In the genomic region with DNA sequence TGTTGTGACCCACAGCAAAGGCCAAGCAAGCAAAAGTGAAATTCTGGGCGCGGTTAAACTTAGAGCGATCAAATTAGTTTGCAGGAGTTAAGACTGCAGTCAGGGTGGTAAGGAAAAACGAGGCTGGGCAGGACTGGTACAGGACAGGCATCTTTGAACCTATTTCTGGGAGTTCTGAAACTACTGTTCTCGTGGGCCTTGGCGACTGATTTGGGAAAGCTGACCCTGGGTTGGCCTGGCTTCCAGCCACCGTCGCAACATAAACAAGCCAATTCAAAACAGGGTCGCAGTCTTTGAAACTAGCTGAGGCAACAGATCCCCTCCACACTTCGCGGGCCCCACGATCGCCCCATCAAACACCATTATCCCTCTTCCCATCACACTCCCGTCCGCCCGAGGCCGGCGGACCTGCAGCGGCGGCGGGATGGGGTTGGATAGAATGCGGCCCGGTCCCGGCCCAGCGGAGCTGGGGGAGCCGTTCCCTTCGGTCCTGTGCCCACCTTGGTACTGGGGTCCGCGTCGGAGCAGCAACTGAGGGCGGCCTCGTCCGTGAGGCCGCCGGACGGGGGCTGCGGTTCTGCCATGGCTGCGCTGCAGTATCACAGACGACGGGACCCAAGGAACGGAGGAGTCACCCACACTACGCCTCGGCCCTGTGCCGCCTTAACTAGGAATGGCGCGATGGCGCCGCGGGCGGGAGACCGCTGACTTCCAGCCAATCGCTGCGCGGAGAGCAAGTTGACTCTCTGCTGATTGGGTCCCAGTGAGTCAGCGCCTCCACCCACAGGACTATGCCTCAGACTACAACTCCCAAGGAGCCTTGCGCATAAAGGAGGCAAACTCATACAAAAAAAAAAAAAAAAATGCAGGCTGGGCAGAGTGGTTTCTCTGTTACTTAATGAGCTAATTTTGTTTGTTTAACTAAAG, we compare ENCODE assay signal across 1 cellular context.
TF ChIP-seq lines count a peak whose summit lies in the region.

A gene (minus strand): TSS at position 675 of the 927 bp plus-strand sequence. CDS start 91 bp downstream, at position 584.

TF ChIP-seq in GM12878, 131 proteins besides CTCF, POLR2A, EP300 and RAD21 (continued from another document and continues in another):
- no peak for TF ChIP-seq ZNF274 (IDR thresholded peaks at IDR 0.05; ENCODE audit: insufficient read depth, insufficient read length)
- TF ChIP-seq, protein P1, sequence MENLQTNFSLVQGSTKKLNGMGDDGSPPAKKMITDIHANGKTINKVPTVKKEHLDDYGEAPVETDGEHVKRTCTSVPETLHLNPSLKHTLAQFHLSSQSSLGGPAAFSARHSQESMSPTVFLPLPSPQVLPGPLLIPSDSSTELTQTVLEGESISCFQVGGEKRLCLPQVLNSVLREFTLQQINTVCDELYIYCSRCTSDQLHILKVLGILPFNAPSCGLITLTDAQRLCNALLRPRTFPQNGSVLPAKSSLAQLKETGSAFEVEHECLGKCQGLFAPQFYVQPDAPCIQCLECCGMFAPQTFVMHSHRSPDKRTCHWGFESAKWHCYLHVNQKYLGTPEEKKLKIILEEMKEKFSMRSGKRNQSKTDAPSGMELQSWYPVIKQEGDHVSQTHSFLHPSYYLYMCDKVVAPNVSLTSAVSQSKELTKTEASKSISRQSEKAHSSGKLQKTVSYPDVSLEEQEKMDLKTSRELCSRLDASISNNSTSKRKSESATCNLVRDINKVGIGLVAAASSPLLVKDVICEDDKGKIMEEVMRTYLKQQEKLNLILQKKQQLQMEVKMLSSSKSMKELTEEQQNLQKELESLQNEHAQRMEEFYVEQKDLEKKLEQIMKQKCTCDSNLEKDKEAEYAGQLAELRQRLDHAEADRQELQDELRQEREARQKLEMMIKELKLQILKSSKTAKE (IDR thresholded peaks at IDR 0.05; ENCODE audit: low read depth, poor library complexity, severe bottlenecking): no peak
- TF ChIP-seq NFYA (IDR thresholded peaks at IDR 0.05; ENCODE audit: borderline replicate concordance, low read depth, low read length): peak; percentile 68
- no peak for TF ChIP-seq ESRRA (IDR thresholded peaks at IDR 0.05; ENCODE audit: low read length)
- no peak for TF ChIP-seq SUZ12 (IDR thresholded peaks at IDR 0.05; ENCODE audit: unreplicated experiment)
- peak; percentile 74 for TF ChIP-seq CBFB (IDR thresholded peaks at IDR 0.05; ENCODE audit: low read depth)
- TF ChIP-seq NR2C2 (IDR thresholded peaks at IDR 0.05; ENCODE audit: borderline replicate concordance, control insufficient read depth, insufficient read length, low read depth): no peak
- TF ChIP-seq, protein P2, sequence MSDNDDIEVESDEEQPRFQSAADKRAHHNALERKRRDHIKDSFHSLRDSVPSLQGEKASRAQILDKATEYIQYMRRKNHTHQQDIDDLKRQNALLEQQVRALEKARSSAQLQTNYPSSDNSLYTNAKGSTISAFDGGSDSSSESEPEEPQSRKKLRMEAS (IDR thresholded peaks at IDR 0.05; ENCODE audit: low read depth, low read length): peak; percentile 82
- TF ChIP-seq, protein P3, sequence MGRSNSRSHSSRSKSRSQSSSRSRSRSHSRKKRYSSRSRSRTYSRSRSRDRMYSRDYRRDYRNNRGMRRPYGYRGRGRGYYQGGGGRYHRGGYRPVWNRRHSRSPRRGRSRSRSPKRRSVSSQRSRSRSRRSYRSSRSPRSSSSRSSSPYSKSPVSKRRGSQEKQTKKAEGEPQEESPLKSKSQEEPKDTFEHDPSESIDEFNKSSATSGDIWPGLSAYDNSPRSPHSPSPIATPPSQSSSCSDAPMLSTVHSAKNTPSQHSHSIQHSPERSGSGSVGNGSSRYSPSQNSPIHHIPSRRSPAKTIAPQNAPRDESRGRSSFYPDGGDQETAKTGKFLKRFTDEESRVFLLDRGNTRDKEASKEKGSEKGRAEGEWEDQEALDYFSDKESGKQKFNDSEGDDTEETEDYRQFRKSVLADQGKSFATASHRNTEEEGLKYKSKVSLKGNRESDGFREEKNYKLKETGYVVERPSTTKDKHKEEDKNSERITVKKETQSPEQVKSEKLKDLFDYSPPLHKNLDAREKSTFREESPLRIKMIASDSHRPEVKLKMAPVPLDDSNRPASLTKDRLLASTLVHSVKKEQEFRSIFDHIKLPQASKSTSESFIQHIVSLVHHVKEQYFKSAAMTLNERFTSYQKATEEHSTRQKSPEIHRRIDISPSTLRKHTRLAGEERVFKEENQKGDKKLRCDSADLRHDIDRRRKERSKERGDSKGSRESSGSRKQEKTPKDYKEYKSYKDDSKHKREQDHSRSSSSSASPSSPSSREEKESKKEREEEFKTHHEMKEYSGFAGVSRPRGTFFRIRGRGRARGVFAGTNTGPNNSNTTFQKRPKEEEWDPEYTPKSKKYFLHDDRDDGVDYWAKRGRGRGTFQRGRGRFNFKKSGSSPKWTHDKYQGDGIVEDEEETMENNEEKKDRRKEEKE (IDR thresholded peaks at IDR 0.05): no peak
- no peak for TF ChIP-seq EZH2 (IDR thresholded peaks at IDR 0.05; ENCODE audit: borderline replicate concordance, control insufficient read depth, low read depth, low read length)
- TF ChIP-seq, protein P4, sequence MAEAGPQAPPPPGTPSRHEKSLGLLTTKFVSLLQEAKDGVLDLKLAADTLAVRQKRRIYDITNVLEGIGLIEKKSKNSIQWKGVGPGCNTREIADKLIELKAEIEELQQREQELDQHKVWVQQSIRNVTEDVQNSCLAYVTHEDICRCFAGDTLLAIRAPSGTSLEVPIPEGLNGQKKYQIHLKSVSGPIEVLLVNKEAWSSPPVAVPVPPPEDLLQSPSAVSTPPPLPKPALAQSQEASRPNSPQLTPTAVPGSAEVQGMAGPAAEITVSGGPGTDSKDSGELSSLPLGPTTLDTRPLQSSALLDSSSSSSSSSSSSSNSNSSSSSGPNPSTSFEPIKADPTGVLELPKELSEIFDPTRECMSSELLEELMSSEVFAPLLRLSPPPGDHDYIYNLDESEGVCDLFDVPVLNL (IDR thresholded peaks at IDR 0.05; ENCODE audit: low read depth, low read length): peak; percentile 78
- no peak for TF ChIP-seq SRF (IDR thresholded peaks at IDR 0.05; ENCODE audit: low read depth in 2 of 2, low read length in 2 of 2)
- peak; percentile 75; the same call in 2 of the 3 replicates for TF ChIP-seq POU2F2 (IDR thresholded peaks at IDR 0.05; ENCODE audit: borderline replicate concordance, low read depth, low read length)
- peak; percentile 97 for TF ChIP-seq POLR2AphosphoS5 (IDR thresholded peaks at IDR 0.05; ENCODE audit: low read length)
- TF ChIP-seq CBX5 (IDR thresholded peaks at IDR 0.05; ENCODE audit: low read depth): no peak
- TF ChIP-seq ZBED1 (IDR thresholded peaks at IDR 0.05; ENCODE audit: borderline replicate concordance): no peak
- TF ChIP-seq, protein P5, sequence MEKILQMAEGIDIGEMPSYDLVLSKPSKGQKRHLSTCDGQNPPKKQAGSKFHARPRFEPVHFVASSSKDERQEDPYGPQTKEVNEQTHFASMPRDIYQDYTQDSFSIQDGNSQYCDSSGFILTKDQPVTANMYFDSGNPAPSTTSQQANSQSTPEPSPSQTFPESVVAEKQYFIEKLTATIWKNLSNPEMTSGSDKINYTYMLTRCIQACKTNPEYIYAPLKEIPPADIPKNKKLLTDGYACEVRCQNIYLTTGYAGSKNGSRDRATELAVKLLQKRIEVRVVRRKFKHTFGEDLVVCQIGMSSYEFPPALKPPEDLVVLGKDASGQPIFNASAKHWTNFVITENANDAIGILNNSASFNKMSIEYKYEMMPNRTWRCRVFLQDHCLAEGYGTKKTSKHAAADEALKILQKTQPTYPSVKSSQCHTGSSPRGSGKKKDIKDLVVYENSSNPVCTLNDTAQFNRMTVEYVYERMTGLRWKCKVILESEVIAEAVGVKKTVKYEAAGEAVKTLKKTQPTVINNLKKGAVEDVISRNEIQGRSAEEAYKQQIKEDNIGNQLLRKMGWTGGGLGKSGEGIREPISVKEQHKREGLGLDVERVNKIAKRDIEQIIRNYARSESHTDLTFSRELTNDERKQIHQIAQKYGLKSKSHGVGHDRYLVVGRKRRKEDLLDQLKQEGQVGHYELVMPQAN (conservative IDR thresholded peaks at IDR 0.05): peak; percentile 53; the same call in 1 of the 2 replicates
- no peak for TF ChIP-seq RCOR1 (conservative IDR thresholded peaks at IDR 0.05; ENCODE audit: low read depth, low read length)
- TF ChIP-seq TCF12 (IDR thresholded peaks at IDR 0.05; ENCODE audit: low read depth, low read length): 0 out of 2 replicates have a peak, but pooled peaks have one; percentile 32
- TF ChIP-seq ZZZ3 (IDR thresholded peaks at IDR 0.05; ENCODE audit: control insufficient read depth, insufficient read length, low read depth): peak; percentile 31
- TF ChIP-seq MXI1 (IDR thresholded peaks at IDR 0.05; ENCODE audit: low read depth, low read length): no peak; the same call in 1 of the 2 replicates
- TF ChIP-seq, protein P6, sequence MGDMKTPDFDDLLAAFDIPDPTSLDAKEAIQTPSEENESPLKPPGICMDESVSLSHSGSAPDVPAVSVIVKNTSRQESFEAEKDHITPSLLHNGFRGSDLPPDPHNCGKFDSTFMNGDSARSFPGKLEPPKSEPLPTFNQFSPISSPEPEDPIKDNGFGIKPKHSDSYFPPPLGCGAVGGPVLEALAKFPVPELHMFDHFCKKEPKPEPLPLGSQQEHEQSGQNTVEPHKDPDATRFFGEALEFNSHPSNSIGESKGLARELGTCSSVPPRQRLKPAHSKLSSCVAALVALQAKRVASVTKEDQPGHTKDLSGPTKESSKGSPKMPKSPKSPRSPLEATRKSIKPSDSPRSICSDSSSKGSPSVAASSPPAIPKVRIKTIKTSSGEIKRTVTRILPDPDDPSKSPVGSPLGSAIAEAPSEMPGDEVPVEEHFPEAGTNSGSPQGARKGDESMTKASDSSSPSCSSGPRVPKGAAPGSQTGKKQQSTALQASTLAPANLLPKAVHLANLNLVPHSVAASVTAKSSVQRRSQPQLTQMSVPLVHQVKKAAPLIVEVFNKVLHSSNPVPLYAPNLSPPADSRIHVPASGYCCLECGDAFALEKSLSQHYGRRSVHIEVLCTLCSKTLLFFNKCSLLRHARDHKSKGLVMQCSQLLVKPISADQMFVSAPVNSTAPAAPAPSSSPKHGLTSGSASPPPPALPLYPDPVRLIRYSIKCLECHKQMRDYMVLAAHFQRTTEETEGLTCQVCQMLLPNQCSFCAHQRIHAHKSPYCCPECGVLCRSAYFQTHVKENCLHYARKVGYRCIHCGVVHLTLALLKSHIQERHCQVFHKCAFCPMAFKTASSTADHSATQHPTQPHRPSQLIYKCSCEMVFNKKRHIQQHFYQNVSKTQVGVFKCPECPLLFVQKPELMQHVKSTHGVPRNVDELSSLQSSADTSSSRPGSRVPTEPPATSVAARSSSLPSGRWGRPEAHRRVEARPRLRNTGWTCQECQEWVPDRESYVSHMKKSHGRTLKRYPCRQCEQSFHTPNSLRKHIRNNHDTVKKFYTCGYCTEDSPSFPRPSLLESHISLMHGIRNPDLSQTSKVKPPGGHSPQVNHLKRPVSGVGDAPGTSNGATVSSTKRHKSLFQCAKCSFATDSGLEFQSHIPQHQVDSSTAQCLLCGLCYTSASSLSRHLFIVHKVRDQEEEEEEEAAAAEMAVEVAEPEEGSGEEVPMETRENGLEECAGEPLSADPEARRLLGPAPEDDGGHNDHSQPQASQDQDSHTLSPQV (IDR thresholded peaks at IDR 0.05): no peak
- peak; percentile 56; the same call in 1 of the 2 replicates for TF ChIP-seq DPF2 (IDR thresholded peaks at IDR 0.05)
- TF ChIP-seq TCF3 (IDR thresholded peaks at IDR 0.05; ENCODE audit: borderline replicate concordance, insufficient read depth, low read depth, low read length): 0 out of 2 replicates have a peak, but pooled peaks have one; percentile 10
- TF ChIP-seq, protein P7, sequence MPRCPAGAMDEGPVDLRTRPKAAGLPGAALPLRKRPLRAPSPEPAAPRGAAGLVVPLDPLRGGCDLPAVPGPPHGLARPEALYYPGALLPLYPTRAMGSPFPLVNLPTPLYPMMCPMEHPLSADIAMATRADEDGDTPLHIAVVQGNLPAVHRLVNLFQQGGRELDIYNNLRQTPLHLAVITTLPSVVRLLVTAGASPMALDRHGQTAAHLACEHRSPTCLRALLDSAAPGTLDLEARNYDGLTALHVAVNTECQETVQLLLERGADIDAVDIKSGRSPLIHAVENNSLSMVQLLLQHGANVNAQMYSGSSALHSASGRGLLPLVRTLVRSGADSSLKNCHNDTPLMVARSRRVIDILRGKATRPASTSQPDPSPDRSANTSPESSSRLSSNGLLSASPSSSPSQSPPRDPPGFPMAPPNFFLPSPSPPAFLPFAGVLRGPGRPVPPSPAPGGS (IDR thresholded peaks at IDR 0.05; ENCODE audit: borderline replicate concordance, insufficient read depth, low read depth, low read length, poor library complexity, severe bottlenecking): no peak
- TF ChIP-seq ETV6 (conservative IDR thresholded peaks at IDR 0.05 in 1 of 2, IDR thresholded peaks at IDR 0.05 in 1 of 2; ENCODE audit: borderline replicate concordance in 1 of 2, low read depth in 1 of 2): no peak
- no peak for TF ChIP-seq CHD1 (IDR thresholded peaks at IDR 0.05; ENCODE audit: low read depth, low read length)
- TF ChIP-seq, protein P8, sequence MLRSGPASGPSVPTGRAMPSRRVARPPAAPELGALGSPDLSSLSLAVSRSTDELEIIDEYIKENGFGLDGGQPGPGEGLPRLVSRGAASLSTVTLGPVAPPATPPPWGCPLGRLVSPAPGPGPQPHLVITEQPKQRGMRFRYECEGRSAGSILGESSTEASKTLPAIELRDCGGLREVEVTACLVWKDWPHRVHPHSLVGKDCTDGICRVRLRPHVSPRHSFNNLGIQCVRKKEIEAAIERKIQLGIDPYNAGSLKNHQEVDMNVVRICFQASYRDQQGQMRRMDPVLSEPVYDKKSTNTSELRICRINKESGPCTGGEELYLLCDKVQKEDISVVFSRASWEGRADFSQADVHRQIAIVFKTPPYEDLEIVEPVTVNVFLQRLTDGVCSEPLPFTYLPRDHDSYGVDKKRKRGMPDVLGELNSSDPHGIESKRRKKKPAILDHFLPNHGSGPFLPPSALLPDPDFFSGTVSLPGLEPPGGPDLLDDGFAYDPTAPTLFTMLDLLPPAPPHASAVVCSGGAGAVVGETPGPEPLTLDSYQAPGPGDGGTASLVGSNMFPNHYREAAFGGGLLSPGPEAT (IDR thresholded peaks at IDR 0.05; ENCODE audit: low read depth): peak; percentile 92
- no peak for TF ChIP-seq BRCA1 (IDR thresholded peaks at IDR 0.05; ENCODE audit: low read depth, low read length)
- TF ChIP-seq HDGF (IDR thresholded peaks at IDR 0.05): no peak
- peak; percentile 76; the same call in 1 of the 2 replicates for TF ChIP-seq PML (IDR thresholded peaks at IDR 0.05; ENCODE audit: low read length)
- TF ChIP-seq MTA3 (IDR thresholded peaks at IDR 0.05; ENCODE audit: borderline replicate concordance, low read length): no peak
- TF ChIP-seq EED (IDR thresholded peaks at IDR 0.05; ENCODE audit: low read depth): no peak
- no peak for TF ChIP-seq CBX3 (IDR thresholded peaks at IDR 0.05; ENCODE audit: borderline replicate concordance, low read depth)
- TF ChIP-seq SMARCA5 (IDR thresholded peaks at IDR 0.05): no peak
- TF ChIP-seq PAX5 (IDR thresholded peaks at IDR 0.05; ENCODE audit: borderline replicate concordance, low read depth, low read length): 0 out of 2 replicates have a peak, but pooled peaks have one; percentile 11
- TF ChIP-seq, protein P9, sequence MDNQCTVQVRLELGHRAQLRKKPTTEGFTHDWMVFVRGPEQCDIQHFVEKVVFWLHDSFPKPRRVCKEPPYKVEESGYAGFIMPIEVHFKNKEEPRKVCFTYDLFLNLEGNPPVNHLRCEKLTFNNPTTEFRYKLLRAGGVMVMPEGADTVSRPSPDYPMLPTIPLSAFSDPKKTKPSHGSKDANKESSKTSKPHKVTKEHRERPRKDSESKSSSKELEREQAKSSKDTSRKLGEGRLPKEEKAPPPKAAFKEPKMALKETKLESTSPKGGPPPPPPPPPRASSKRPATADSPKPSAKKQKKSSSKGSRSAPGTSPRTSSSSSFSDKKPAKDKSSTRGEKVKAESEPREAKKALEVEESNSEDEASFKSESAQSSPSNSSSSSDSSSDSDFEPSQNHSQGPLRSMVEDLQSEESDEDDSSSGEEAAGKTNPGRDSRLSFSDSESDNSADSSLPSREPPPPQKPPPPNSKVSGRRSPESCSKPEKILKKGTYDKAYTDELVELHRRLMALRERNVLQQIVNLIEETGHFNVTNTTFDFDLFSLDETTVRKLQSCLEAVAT (IDR thresholded peaks at IDR 0.05): no peak
- TF ChIP-seq STAT1 (conservative IDR thresholded peaks at IDR 0.05): no peak
- TF ChIP-seq LARP7 (IDR thresholded peaks at IDR 0.05): peak; percentile 92
- no peak for TF ChIP-seq SREBF2 (IDR thresholded peaks at IDR 0.05; ENCODE audit: low read length)
